Comparison of ENCODE assay signal across 21 cellular contexts in genomic region chr14:79137836-79138235, GRCh38.
DNase-seq lines count a peak whose midpoint lies in the region; ATAC-seq, FAIRE-seq and TF ChIP-seq lines count a peak whose summit lies in the region.
"Had no signal": no experiment of that assay in that cellular context is flagged by ENCODE, and none has a peak within 500 bp of the region (broad histone marks: within the 10 kb centered on the region; RNA-seq: fewer than 3 reads in every experiment).

No MANE protein-coding gene starts in this region.

- no peak overlapping the region for H3K27ac ChIP-seq in HepG2 (ENCODE audit: extremely low read length, insufficient read depth, low read length)
- H3K27ac ChIP-seq in right lobe of liver, result no peak overlapping the region
- no peak overlapping the region for H3K27ac ChIP-seq in IMR-90 (ENCODE audit: insufficient read depth, low read length)
- H3K27ac ChIP-seq in H1 (ENCODE audit: low read depth, low read length), result no peak overlapping the region
- H3K27ac ChIP-seq: 22Rv1, BLaER1 had no signal

- TF ChIP-seq POLR2A in HepG2 (IDR thresholded peaks at IDR 0.05; ENCODE audit: insufficient read depth in 1 of 2, low read depth in 2 of 2, low read length in 2 of 2) (no peak), right lobe of liver (IDR thresholded peaks at IDR 0.05) (no peak), IMR-90 (IDR thresholded peaks at IDR 0.05; ENCODE audit: low read depth, low read length) (no peak), H1 (IDR thresholded peaks at IDR 0.05; ENCODE audit: control extremely low read depth in 1 of 2, low read depth in 2 of 2, low read length in 2 of 2) (no peak)

- ATAC-seq in HepG2, result no peak
- no peak for ATAC-seq in right lobe of liver
- no peak for ATAC-seq in IMR-90 (ENCODE audit: low read depth)

- H2AK5ac ChIP-seq in IMR-90 (ENCODE audit: low read depth, low read length), result no peak overlapping the region
- H2AK5ac ChIP-seq in H1 (ENCODE audit: low read depth, low read length), result no peak overlapping the region

- no peak overlapping the region for H3K4me2 ChIP-seq in HepG2 (ENCODE audit: low read depth, low read length)
- H3K4me2 ChIP-seq in IMR-90 (ENCODE audit: low read depth, low read length), result no peak overlapping the region
- no peak overlapping the region for H3K4me2 ChIP-seq in H1 (ENCODE audit: insufficient read depth in 1 of 2, low read depth in 2 of 2, low read length in 2 of 2)
- H3K4me2 ChIP-seq: BLaER1 had no signal

- in situ Hi-C loops in HepG2 (cut with HindIII; ENCODE audit: extremely low pct_ligation_motif_present, low pct_unique_long_range_greater_than_20kb), result no loop called here
- in situ Hi-C loops in IMR-90 (cut with MboI; ENCODE audit: low sequenced_read_pairs), result no loop called here

- H4K5ac ChIP-seq in IMR-90 (ENCODE audit: low read depth, low read length) (no peak overlapping the region), H1 (ENCODE audit: insufficient read length, low read depth, low read length) (no peak overlapping the region)

- H3K18ac ChIP-seq in IMR-90 (ENCODE audit: low read depth, low read length) (no peak overlapping the region), H1 (ENCODE audit: extremely low read depth, low read length) (no peak overlapping the region)

- no peak overlapping the region for H3K4ac ChIP-seq in IMR-90 (ENCODE audit: low read depth, low read length)
- no peak overlapping the region for H3K4ac ChIP-seq in H1 (replicated peaks; ENCODE audit: insufficient read length, low read depth, low read length)

- no peak overlapping the region for H2BK5ac ChIP-seq in IMR-90 (ENCODE audit: low read depth, low read length, poor library complexity, severe bottlenecking)
- no peak overlapping the region for H2BK5ac ChIP-seq in H1 (ENCODE audit: low read depth, low read length)

- WGBS in HepG2 (ENCODE audit: low lambda C conversion rate), result under 1% methylated on average over 3 of the region's 3 CpGs
- WGBS in right lobe of liver (ENCODE audit: insufficient coverage, low coverage, low lambda C conversion rate, missing lambda C conversion rate), result 34% methylated on average over 3 of the region's 3 CpGs
- no CpG with 5 or more reads among the region's 3 CpGs for WGBS in IMR-90 (ENCODE audit: extremely low coverage in 2 of 2, insufficient read length in 1 of 2), 2 experiments
- 95% methylated on average over 3 of the region's 3 CpGs; no CpG with 5 or more reads in 1 of the 2 experiments for WGBS in H1 (ENCODE audit: extremely low coverage in 1 of 2, insufficient coverage in 1 of 2, insufficient read length in 1 of 2, insufficient replicate concordance in 2 of 2, low coverage in 1 of 2, low lambda C conversion rate in 2 of 2, missing lambda C conversion rate in 1 of 2), 2 experiments

- H3K56ac ChIP-seq in IMR-90 (ENCODE audit: extremely low read depth, insufficient read depth, low read length), result no peak overlapping the region
- no peak overlapping the region for H3K56ac ChIP-seq in H1 (replicated peaks; ENCODE audit: insufficient read length, low read depth, low read length)

- H3K23ac ChIP-seq in IMR-90 (ENCODE audit: low read depth, low read length) (no peak overlapping the region), H1 (ENCODE audit: insufficient read length) (no peak overlapping the region)

- POLR2A ChIA-PET in HepG2 (lab: Yijun Ruan, JAX), result no interaction called here
- POLR2A ChIA-PET in IMR-90 (lab: Charles Lee; ENCODE audit: unreplicated experiment), result no interaction called here
- POLR2A ChIA-PET in H1 (lab: Charles Lee; ENCODE audit: partially characterized antibody), result no interaction called here
- POLR2A ChIA-PET in GM10248 (lab: Yijun Ruan, JAX), result no interaction called here

- CTCF ChIA-PET in HepG2 (lab: Yijun Ruan, JAX; ENCODE audit: low intra/inter-chr PET ratio, low total read pairs), result no interaction called here
- CTCF ChIA-PET in IMR-90 (lab: Yijun Ruan, JAX), result no interaction called here
- CTCF ChIA-PET in H1 (lab: Charles Lee; ENCODE audit: partially characterized antibody), result no interaction called here
- CTCF ChIA-PET in GM10248 (lab: Yijun Ruan, JAX), result interaction anchor here (1.3 to 1.5 kb wide), 3 partner anchors 10 to 16 kb away, joined by 3 to 9 read pairs (median 3); no protein-coding TSS in a partner anchor

- H2AK9ac ChIP-seq in IMR-90 (replicated peaks; ENCODE audit: low read depth, low read length, poor library complexity), result no peak overlapping the region

- no peak for FAIRE-seq in HepG2 (lab: Jason Lieb, UNC)
- no peak for FAIRE-seq in H1 (lab: Jason Lieb, UNC)
- FAIRE-seq: D721Med, GM12891, GM18507, GM19239 had no signal

- H4K91ac ChIP-seq in IMR-90 (ENCODE audit: insufficient read depth, low read depth, low read length) (no peak overlapping the region), H1 (replicated peaks; ENCODE audit: insufficient read length, low read length) (no peak overlapping the region)

- H3K9ac ChIP-seq in HepG2 (ENCODE audit: insufficient read depth, low read depth, low read length), result no peak overlapping the region
- no peak overlapping the region for H3K9ac ChIP-seq in IMR-90 (ENCODE audit: low read depth, low read length)
- H3K9ac ChIP-seq in H1 (replicated peaks in 1 of 4; ENCODE audit: extremely low read depth in 1 of 4, low read depth in 3 of 4, low read length in 3 of 4), result no peak overlapping the region
- H3K9ac ChIP-seq: BLaER1 had no signal

- no peaks in the 10 kb centered on the region for H3K23me2 ChIP-seq in H1 (ENCODE audit: low read depth, low read length)

- H3K9me1 ChIP-seq in IMR-90 (ENCODE audit: insufficient read depth, low read length), result no peaks in the 10 kb centered on the region

- no peak overlapping the region for H2AFZ ChIP-seq in HepG2 (ENCODE audit: low read length)
- H2AFZ ChIP-seq in IMR-90 (replicated peaks; ENCODE audit: low read length, poor library complexity), result no peak overlapping the region
- H2AFZ ChIP-seq in H1 (ENCODE audit: low read length), result no peak overlapping the region

- no peaks in the 10 kb centered on the region for H3K36me3 ChIP-seq in HepG2 (replicated peaks in 1 of 2; ENCODE audit: control insufficient read depth in 1 of 2, insufficient read depth in 2 of 2, low read length in 2 of 2)
- H3K36me3 ChIP-seq in right lobe of liver, result no peaks in the 10 kb centered on the region
- no peaks in the 10 kb centered on the region for H3K36me3 ChIP-seq in IMR-90 (ENCODE audit: control insufficient read depth, insufficient read depth, low read length)
- H3K36me3 ChIP-seq in H1 (ENCODE audit: control insufficient read depth in 2 of 4, insufficient read depth in 4 of 4, low read length in 3 of 4), result no peaks in the 10 kb centered on the region
- H3K36me3 ChIP-seq: BE2C, BLaER1 had no signal

- H2BK15ac ChIP-seq in IMR-90 (ENCODE audit: low read depth, low read length) (no peak overlapping the region), H1 (ENCODE audit: low read length) (no peak overlapping the region)

- intact Hi-C loops in HepG2 (cut with micrococcal nuclease; ENCODE audit: unreplicated experiment), result no loop called here
- intact Hi-C loops in right lobe of liver (cut with DNase I), result no loop called here
- intact Hi-C loops in IMR-90 (cut with micrococcal nuclease), result no loop called here

- peaks cover 86% of the 10 kb centered on the region for H3K9me3 ChIP-seq in HepG2 (ENCODE audit: low read length)
- H3K9me3 ChIP-seq in right lobe of liver, result no peaks in the 10 kb centered on the region
- H3K9me3 ChIP-seq in IMR-90 (ENCODE audit: control insufficient read depth, insufficient read depth, low read length), result no peaks in the 10 kb centered on the region
- peaks cover under 1 to 3% of the 10 kb centered on the region in 2 experiments; a peak in 2 of 4 replicates for H3K9me3 ChIP-seq in H1 (ENCODE audit: insufficient read depth in 2 of 2, low read depth in 1 of 2, low read length in 1 of 2)
- H3K9me3 ChIP-seq: BE2C had no signal

- TF ChIP-seq RAD21 in HepG2 (CRISPR knock-in tag; IDR thresholded peaks at IDR 0.05) (no peak), IMR-90 (IDR thresholded peaks at IDR 0.05; ENCODE audit: low read length) (no peak), H1 (IDR thresholded peaks at IDR 0.05 in 1 of 2, conservative IDR thresholded peaks at IDR 0.05 in 1 of 2; ENCODE audit: low read depth in 2 of 2, low read length in 2 of 2) (no peak)

- no peak overlapping the region for H2BK12ac ChIP-seq in H1 (ENCODE audit: low read depth, low read length)

- TF ChIP-seq CTCF in HepG2 (CRISPR knock-in tag; IDR thresholded peaks at IDR 0.05), result no peak
- TF ChIP-seq CTCF in right lobe of liver (IDR thresholded peaks at IDR 0.05), result no peak
- TF ChIP-seq CTCF in IMR-90 (conservative IDR thresholded peaks at IDR 0.05; ENCODE audit: low read depth, low read length), result no peak
- TF ChIP-seq CTCF in H1 (IDR thresholded peaks at IDR 0.05; ENCODE audit: control extremely low read depth in 1 of 3, insufficient read depth in 1 of 3, low read depth in 1 of 3, low read length in 3 of 3), result no peak
- no peak for TF ChIP-seq CTCF in GM10248 (IDR thresholded peaks at IDR 0.05; ENCODE audit: control extremely low read depth, extremely low read depth, low read depth, missing control alignments)

- BruUV-seq in HepG2 (replicated peaks; lab: Mats Ljungman, UMichigan), result no TSS peak
- BruUV-seq in IMR-90 (replicated peaks; lab: Mats Ljungman, UMichigan), result no TSS peak

- no peak overlapping the region for H3K14ac ChIP-seq in IMR-90 (replicated peaks; ENCODE audit: low read depth, low read length)
- H3K14ac ChIP-seq in H1 (ENCODE audit: insufficient read length), result no peak overlapping the region

- H4K8ac ChIP-seq in IMR-90 (ENCODE audit: low read depth in 2 of 2, low read length in 2 of 2) (no peak overlapping the region), H1 (ENCODE audit: extremely low read depth, insufficient read depth, low read length) (no peak overlapping the region)

- DNase-seq in HepG2 (ENCODE audit: low spot score) (no peak), right lobe of liver (no peak), IMR-90 (no peak), H1 (ENCODE audit: low read depth in 1 of 2, low spot score in 2 of 2) (no peak), GM10248 (ENCODE audit: extremely low spot score) (no peak), NCI-H2171 (lab: John Stamatoyannopoulos, UW) (no peak), NCI-H1436 treated with DMSO at 0.1 percent for 48 hours (lab: John Stamatoyannopoulos, UW) (no peak)
- DNase-seq: ACHN; BE2C; CD4-positive, alpha-beta memory T cell; CD4-positive, CD25-positive, alpha-beta regulatory T cell; CD8-positive, alpha-beta memory T cell; COR-L47; DMS79 treated with DMSO at 0.1 percent for 48 hours; GDM1 had no signal

- H3K4me1 ChIP-seq in HepG2 (ENCODE audit: insufficient read depth, low read length) (no peaks in the 10 kb centered on the region), right lobe of liver (no peaks in the 10 kb centered on the region), IMR-90 (ENCODE audit: control insufficient read depth, insufficient read depth, low read length) (no peaks in the 10 kb centered on the region), H1 (replicated peaks in 1 of 4; ENCODE audit: control insufficient read depth in 3 of 4, insufficient read depth in 4 of 4, low read length in 3 of 4) (no peaks in the 10 kb centered on the region)
- H3K4me1 ChIP-seq: BE2C, BLaER1 had no signal

- no peaks in the 10 kb centered on the region for H4K20me1 ChIP-seq in HepG2 (ENCODE audit: insufficient read depth, low read length)
- no peaks in the 10 kb centered on the region for H4K20me1 ChIP-seq in IMR-90 (ENCODE audit: insufficient read depth, low read length)
- no peaks in the 10 kb centered on the region for H4K20me1 ChIP-seq in H1 (replicated peaks in 1 of 2; ENCODE audit: control insufficient read depth in 1 of 2, insufficient read depth in 2 of 2, low read length in 2 of 2)
- H4K20me1 ChIP-seq: BLaER1 had no signal

- no peak overlapping the region for H3K4me3 ChIP-seq in HepG2 (replicated peaks in 1 of 3; ENCODE audit: insufficient read depth in 1 of 3, low read depth in 2 of 3, low read length in 3 of 3)
- no peak overlapping the region for H3K4me3 ChIP-seq in right lobe of liver
- H3K4me3 ChIP-seq in IMR-90 (ENCODE audit: insufficient read depth, low read depth, low read length), result no peak overlapping the region
- H3K4me3 ChIP-seq in H1 (ENCODE audit: extremely low read depth in 1 of 4, insufficient read depth in 2 of 4, low read depth in 3 of 4, low read length in 4 of 4), result no peak overlapping the region
- H3K4me3 ChIP-seq: BLaER1 had no signal

- H3K79me2 ChIP-seq in HepG2 (ENCODE audit: insufficient read depth, low read length), result no peaks in the 10 kb centered on the region
- H3K79me2 ChIP-seq in H1 (ENCODE audit: control insufficient read depth in 1 of 2, insufficient read depth in 2 of 2, low read length in 2 of 2), result no peaks in the 10 kb centered on the region

- H2BK20ac ChIP-seq in IMR-90 (ENCODE audit: low read depth, low read length), result no peak overlapping the region
- H2BK20ac ChIP-seq in H1 (ENCODE audit: low read length), result no peak overlapping the region

- H3K27me3 ChIP-seq in HepG2 (ENCODE audit: control insufficient read depth in 1 of 2, insufficient read depth in 2 of 2, low read length in 2 of 2) (no peaks in the 10 kb centered on the region), right lobe of liver (no peaks in the 10 kb centered on the region), IMR-90 (ENCODE audit: control insufficient read depth, insufficient read depth, low read length) (no peaks in the 10 kb centered on the region; the same call in 1 of the 2 replicates), H1 (replicated peaks in 1 of 4; ENCODE audit: control insufficient read depth in 3 of 4, extremely low read depth in 1 of 4, insufficient read depth in 3 of 4, low read length in 3 of 4) (no peaks in the 10 kb centered on the region)
- H3K27me3 ChIP-seq: BE2C, BLaER1 had no signal

- no peaks in the 10 kb centered on the region for H3K79me1 ChIP-seq in IMR-90 (ENCODE audit: low read depth in 1 of 2, low read length in 2 of 2)
- no peaks in the 10 kb centered on the region for H3K79me1 ChIP-seq in H1 (ENCODE audit: low read depth, low read length)

- no peak for TF ChIP-seq EP300 in HepG2 (IDR thresholded peaks at IDR 0.05; ENCODE audit: low read depth in 2 of 2, low read length in 2 of 2)
- TF ChIP-seq EP300 in HepG2 (CRISPR knock-in tag; IDR thresholded peaks at IDR 0.05; ENCODE audit: borderline replicate concordance), result no peak
- TF ChIP-seq EP300 in H1 (IDR thresholded peaks at IDR 0.05; ENCODE audit: borderline replicate concordance in 1 of 2, low read depth in 2 of 2, low read length in 2 of 2), result no peak

- H2BK120ac ChIP-seq in IMR-90 (ENCODE audit: low read depth, low read length) (no peak overlapping the region), H1 (replicated peaks; ENCODE audit: low read depth, low read length) (no peak overlapping the region)

- dilution Hi-C loops in IMR-90 (cut with HindIII; ENCODE audit: low sequenced_read_pairs, unreplicated experiment), result no loop called here

Comparison
In these comparisons a context has a peak if more than half of its experiments do, and no peak if none do; other contexts are left out.
1. Of the 41 proteins assayed by ChIP-seq in both HepG2 and H1: peak only in HepG2: none; only in H1: none; in both: MAFK; in neither: 40.